ENCODE assay signal across 23 cellular contexts in genomic region chr19:38599722-38600121, GRCh38. TPM values are rescaled to one million over a fixed set of nuclear protein-coding genes. Genes with fewer than 3 reads are reported as not detected.
DNase-seq lines count a peak whose midpoint lies in the region; ATAC-seq, FAIRE-seq and TF ChIP-seq lines count a peak whose summit lies in the region.
"Had no signal": no experiment of that assay in that cellular context is flagged by ENCODE, and none has a peak within 500 bp of the region (broad histone marks: within the 10 kb centered on the region; RNA-seq: fewer than 3 reads in every experiment).

No MANE protein-coding gene starts in this region.

- H3K27ac ChIP-seq in right cardiac atrium (ENCODE audit: low read length): no peak overlapping the region

- H3K4me3 ChIP-seq in right cardiac atrium (ENCODE audit: low read length): no peak overlapping the region
- H3K4me3 ChIP-seq: GM12878, HAP-1 had no signal

- no peaks in the 10 kb centered on the region for H3K27me3 ChIP-seq in right cardiac atrium (ENCODE audit: control insufficient read depth, insufficient read depth)
- H3K27me3 ChIP-seq: BE2C had no signal

- H3K4me1 Mint-ChIP-seq in activated B cell treated with CpG ODN at 0.5 μM for 24 hours (no peaks in the 10 kb centered on the region), endothelial cell (ENCODE audit: unreplicated experiment) (peaks cover 9% of the 10 kb centered on the region)
- peaks cover 3% of the 10 kb centered on the region for H3K4me1 Mint-ChIP-seq in T-helper 2 cell treated with Interferon-gamma antibody and Interleukin-4, amounts not matched to agents 5 μg/mL and 100 μg/mL, for 36 hours (ENCODE audit: low read depth)

- H3K4me3 Mint-ChIP-seq in activated B cell treated with CpG ODN at 0.5 μM for 24 hours (no peak overlapping the region), endothelial cell (ENCODE audit: unreplicated experiment) (peak overlapping the region; percentile 37)
- H3K4me3 Mint-ChIP-seq in T-helper 2 cell treated with Interferon-gamma antibody and Interleukin-4, amounts not matched to agents 5 μg/mL and 100 μg/mL, for 36 hours: no peak overlapping the region
- H3K4me3 Mint-ChIP-seq: CD4-positive, CD25-positive, alpha-beta regulatory T cell; CD8-positive, alpha-beta memory T cell had no signal

- no peak for DNase-seq in GM12891 (ENCODE audit: insufficient read length, low spot score)
- DNase-seq in activated B cell treated with CpG ODN at 0.5 μM for 24 hours: no peak
- no peak for DNase-seq in endothelial cell (ENCODE audit: low spot score)
- DNase-seq in T-helper 2 cell treated with Interferon-gamma antibody and Interleukin-4, amounts not matched to agents 5 μg/mL and 100 μg/mL, for 36 hours (ENCODE audit: low spot score): no peak
- DNase-seq in right cardiac atrium: no peak
- DNase-seq: ACHN; BE2C; C1 segment of cervical spinal cord; CD4-positive, CD25-positive, alpha-beta regulatory T cell; CD8-positive, alpha-beta memory T cell; COR-L47; DMS 273 treated with DMSO at 0.1 percent for 48 hours; DMS53; DND-41; EL; KG1 had no signal

- peak; percentile 51 for FAIRE-seq in GM12891 (lab: Jason Lieb, UNC)
- FAIRE-seq: A204.1, GM12878, H1 had no signal

- WGBS in right cardiac atrium: 90% methylated on average over 11 of the region's 11 CpGs

- TF ChIP-seq CTCF in activated B cell treated with CpG ODN at 0.5 μM for 24 hours (IDR thresholded peaks at IDR 0.05) (no peak), endothelial cell (IDR thresholded peaks at IDR 0.05; ENCODE audit: unreplicated experiment) (no peak)

- ATAC-seq in activated B cell treated with CpG ODN at 0.5 μM for 24 hours (ENCODE audit: low read depth): no peak
- no peak for ATAC-seq in HG02981 (IDR thresholded peaks at IDR 0.05; ENCODE audit: unreplicated experiment)
- ATAC-seq in right cardiac atrium: no peak
- ATAC-seq: GM12878 had no signal

- H3K27ac Mint-ChIP-seq in activated B cell treated with CpG ODN at 0.5 μM for 24 hours: peak overlapping the region; percentile 3
- no peak overlapping the region for H3K27ac Mint-ChIP-seq in endothelial cell (ENCODE audit: unreplicated experiment)
- no peak overlapping the region for H3K27ac Mint-ChIP-seq in T-helper 2 cell treated with Interferon-gamma antibody and Interleukin-4, amounts not matched to agents 5 μg/mL and 100 μg/mL, for 36 hours

- H3K36me3 Mint-ChIP-seq in activated B cell treated with CpG ODN at 0.5 μM for 24 hours (ENCODE audit: low read depth) (peaks cover 57% of the 10 kb centered on the region), endothelial cell (ENCODE audit: low read depth, unreplicated experiment) (peaks cover 9% of the 10 kb centered on the region)
- H3K36me3 Mint-ChIP-seq in T-helper 2 cell treated with Interferon-gamma antibody and Interleukin-4, amounts not matched to agents 5 μg/mL and 100 μg/mL, for 36 hours (ENCODE audit: low read depth): peaks cover 51% of the 10 kb centered on the region

- H3K27me3 Mint-ChIP-seq in activated B cell treated with CpG ODN at 0.5 μM for 24 hours (no peaks in the 10 kb centered on the region), endothelial cell (ENCODE audit: unreplicated experiment) (peaks cover 6% of the 10 kb centered on the region)
- no peaks in the 10 kb centered on the region for H3K27me3 Mint-ChIP-seq in T-helper 2 cell treated with Interferon-gamma antibody and Interleukin-4, amounts not matched to agents 5 μg/mL and 100 μg/mL, for 36 hours (ENCODE audit: low read depth)
- H3K27me3 Mint-ChIP-seq: CD4-positive, CD25-positive, alpha-beta regulatory T cell; CD8-positive, alpha-beta memory T cell had no signal

- TF ChIP-seq POLR2A in GM12891 (IDR thresholded peaks at IDR 0.05; ENCODE audit: low read depth, low read length): no peak
- TF ChIP-seq POLR2A in GM19193 (IDR thresholded peaks at IDR 0.05; ENCODE audit: extremely low read depth, insufficient read depth, insufficient read length): peak; percentile 24

- POLR2A ChIA-PET in activated B cell treated with CpG ODN at 0.5 μM for 24 hours (lab: Charles Lee): interaction anchor here (0.8 kb wide), 1 partner anchor 17 kb away, joined by 12 read pairs; no protein-coding TSS in a partner anchor

- H3K9me3 Mint-ChIP-seq in activated B cell treated with CpG ODN at 0.5 μM for 24 hours (no peaks in the 10 kb centered on the region), endothelial cell (ENCODE audit: unreplicated experiment) (no peaks in the 10 kb centered on the region)
- H3K9me3 Mint-ChIP-seq in T-helper 2 cell treated with Interferon-gamma antibody and Interleukin-4, amounts not matched to agents 5 μg/mL and 100 μg/mL, for 36 hours: no peaks in the 10 kb centered on the region
- H3K9me3 Mint-ChIP-seq: CD4-positive, CD25-positive, alpha-beta regulatory T cell; CD8-positive, alpha-beta memory T cell had no signal

- no peaks in the 10 kb centered on the region for H3K4me1 ChIP-seq in right cardiac atrium (ENCODE audit: control insufficient read depth, insufficient read depth, low read length)
- H3K4me1 ChIP-seq: BE2C, HAP-1 had no signal

- intact Hi-C loops in activated B cell treated with CpG ODN at 0.5 μM for 24 hours (cut with micrococcal nuclease) (no loop called here), right cardiac atrium (cut with DNase I) (no loop called here)

- CTCF ChIA-PET in activated B cell treated with CpG ODN at 0.5 μM for 24 hours (lab: Charles Lee): no interaction called here

- no peaks in the 10 kb centered on the region for H3K9me3 ChIP-seq in right cardiac atrium (ENCODE audit: control insufficient read depth, low read length)
- H3K9me3 ChIP-seq: BE2C, HAP-1 had no signal

TF ChIP-seq in GM12891, 5 proteins besides CTCF, POLR2A, EP300 and RAD21:
- TF ChIP-seq PAX5 (IDR thresholded peaks at IDR 0.05; ENCODE audit: insufficient read depth, low read length, severe bottlenecking): no peak
- TF ChIP-seq SPI1 (IDR thresholded peaks at IDR 0.05; ENCODE audit: low read depth, low read length): no peak
- no peak for TF ChIP-seq TAF1 (IDR thresholded peaks at IDR 0.05; ENCODE audit: low read depth, low read length)

RNA-seq across cellular contexts. Expression of gene MAP4K1, which starts 18.0 kb away (rescaled TPM):
- 123 TPM for polyA plus RNA-seq in GM12891 (2012; ENCODE audit: low read depth, missing spikeins)
- 379 and 388 TPM in 2 replicates for total RNA-seq in activated B cell treated with CpG ODN at 0.5 μM for 24 hours
- total RNA-seq in endothelial cell (ENCODE audit: unreplicated experiment): 7.5 TPM
- 1 to 10 TPM; 1.0 to 4.4 (median 3.0) TPM for total RNA-seq in right cardiac atrium
- polyA plus RNA-seq in right cardiac atrium: 0.88 TPM
- total RNA-seq: G401 had no signal

RNA-seq across cellular contexts. Expression of gene EIF3K, which starts 19.3 kb away (rescaled TPM):
- 367 TPM for polyA plus RNA-seq in GM12891 (2012; ENCODE audit: low read depth, missing spikeins)
- total RNA-seq in activated B cell treated with CpG ODN at 0.5 μM for 24 hours: 344 and 385 TPM in 2 replicates
- 469 TPM for total RNA-seq in endothelial cell (ENCODE audit: unreplicated experiment)
- 100 to 1,000 TPM; 477 to 576 (median 534) TPM for total RNA-seq in right cardiac atrium
- 829 TPM for polyA plus RNA-seq in right cardiac atrium

RNA-seq across cellular contexts. Expression of gene ACTN4, which starts 47.7 kb away (rescaled TPM):
- 122 TPM for polyA plus RNA-seq in GM12891 (2012; ENCODE audit: low read depth, missing spikeins)
- 197 and 198 TPM in 2 replicates for total RNA-seq in activated B cell treated with CpG ODN at 0.5 μM for 24 hours
- 744 TPM for total RNA-seq in endothelial cell (ENCODE audit: unreplicated experiment)
- total RNA-seq in right cardiac atrium: 100 to 1,000 TPM; 116 to 226 (median 122) TPM
- polyA plus RNA-seq in right cardiac atrium: 87.4 TPM

Comparison
In these comparisons a context has a peak if more than half of its experiments do, and no peak if none do; other contexts are left out.
1. RNA of gene MAP4K1, which starts 18.0 kb away (total RNA-seq): 379 to 388 TPM in activated B cell treated with CpG ODN at 0.5 μM for 24 hours; 7.5 TPM in endothelial cell (single experiment) and 1.0 to 4.4 TPM in right cardiac atrium; every median in the first group is over 10 times any median in the second.